8 cellular contexts compared by ENCODE assay signal in the genomic region with DNA sequence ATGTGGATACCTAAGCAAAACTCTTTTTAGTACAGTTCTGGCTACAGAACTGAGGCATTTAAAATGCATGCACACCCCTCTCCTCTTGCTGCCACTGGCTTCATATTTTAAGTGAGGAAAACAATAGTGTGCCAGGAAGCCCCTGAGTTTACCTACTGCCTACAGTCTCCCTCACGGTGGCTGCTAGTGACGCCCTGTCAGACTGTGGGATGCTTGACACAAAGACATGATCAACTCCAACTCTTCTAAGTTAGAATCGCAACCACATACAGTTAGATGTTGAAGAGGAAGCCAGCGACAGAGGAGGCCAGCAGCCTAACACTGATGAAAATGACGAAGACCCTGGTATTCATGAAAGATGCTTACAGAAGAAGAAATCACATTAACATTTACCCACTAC. TPM values are rescaled to one million over a fixed set of nuclear protein-coding genes. Genes with fewer than 3 reads are reported as not detected.
DNase-seq lines count a peak whose midpoint lies in the region; ATAC-seq and TF ChIP-seq lines count a peak whose summit lies in the region.

No MANE protein-coding gene starts in this region.

- H3K27ac ChIP-seq in BLaER1 (no peak overlapping the region; the same call in 1 of the 2 replicates), MM.1S (ENCODE audit: low read length) (peak overlapping the region; percentile 79; the same call in 1 of the 2 replicates), coronary artery (no peak overlapping the region)

- H3K36me3 Mint-ChIP-seq in natural killer cell treated with Interleukin-12 subunit alpha and Interleukin-12 subunit beta and Interleukin-15 and Interleukin-18, amount 100 ng/mL, for 72 hours = peaks cover 9% of the 10 kb centered on the region

- peaks cover 19 to 26% of the 10 kb centered on the region in 2 donors for H3K4me1 Mint-ChIP-seq in natural killer cell treated with Interleukin-12 subunit alpha and Interleukin-12 subunit beta and Interleukin-15 and Interleukin-18, amount 100 ng/mL, for 72 hours (ENCODE audit: low read depth in 2 of 2)

- no peak for TF ChIP-seq CTCF in MM.1S (IDR thresholded peaks at IDR 0.05; ENCODE audit: low read length)
- no peak for TF ChIP-seq CTCF in coronary artery (IDR thresholded peaks at IDR 0.05)

- H3K79me2 ChIP-seq in MM.1S (ENCODE audit: low read length) = peaks cover 63% of the 10 kb centered on the region

- no peak overlapping the region for H2AFZ ChIP-seq in MM.1S (ENCODE audit: low read length)

- H3K4me2 ChIP-seq in BLaER1 = peak overlapping the region; percentile 96
- H3K4me2 ChIP-seq in MM.1S (ENCODE audit: low read depth, low read length) = peak overlapping the region; percentile 93

- DNase-seq in MM.1S = no peak
- DNase-seq in coronary artery (ENCODE audit: low spot score) = no peak
- no peak for DNase-seq in natural killer cell treated with Interleukin-12 subunit alpha and Interleukin-12 subunit beta and Interleukin-15 and Interleukin-18, amount 100 ng/mL, for 72 hours (ENCODE audit: low spot score)
- DNase-seq in ecto neural progenitor cell (ENCODE audit: low spot score) = no peak
- no peak for DNase-seq in SHP77 treated with DMSO at 0.1 percent for 48 hours (lab: John Stamatoyannopoulos, UW)

- no peaks in the 10 kb centered on the region for H3K9me3 ChIP-seq in BLaER1
- no peaks in the 10 kb centered on the region for H3K9me3 ChIP-seq in MM.1S (replicated peaks; ENCODE audit: insufficient read depth, low read length)

- H3K36me3 ChIP-seq in BLaER1 (peaks cover 41% of the 10 kb centered on the region), MM.1S (replicated peaks; ENCODE audit: insufficient read depth, low read length) (0 out of 2 replicates have a peak, but pooled peaks cover 8% of the 10 kb centered on the region)

- no peaks in the 10 kb centered on the region for H3K27me3 ChIP-seq in BLaER1
- peaks cover 5% of the 10 kb centered on the region; the same call in 1 of the 2 replicates for H3K27me3 ChIP-seq in MM.1S (replicated peaks; ENCODE audit: insufficient read depth, low read length)

- H3K4me3 Mint-ChIP-seq in natural killer cell treated with Interleukin-12 subunit alpha and Interleukin-12 subunit beta and Interleukin-15 and Interleukin-18, amount 100 ng/mL, for 72 hours = peak overlapping the region; percentile 96

- H3K4me3 ChIP-seq in BLaER1 = peak overlapping the region; percentile 100
- H3K4me3 ChIP-seq in MM.1S (ENCODE audit: low read length) = peak overlapping the region; percentile 96
- peak overlapping the region; percentile 95 for H3K4me3 ChIP-seq in coronary artery

- peaks cover 12% of the 10 kb centered on the region; the same call in 1 of the 2 replicates for H3F3A ChIP-seq in MM.1S (ENCODE audit: insufficient read depth, low read length)

- H3K9me2 ChIP-seq in MM.1S (replicated peaks; ENCODE audit: insufficient read depth, low read length) = no peaks in the 10 kb centered on the region

- no peaks in the 10 kb centered on the region for H3K9me3 Mint-ChIP-seq in natural killer cell treated with Interleukin-12 subunit alpha and Interleukin-12 subunit beta and Interleukin-15 and Interleukin-18, amount 100 ng/mL, for 72 hours

- ATAC-seq in natural killer cell treated with Interleukin-12 subunit alpha and Interleukin-12 subunit beta and Interleukin-15 and Interleukin-18, amount 100 ng/mL, for 72 hours = no peak
- ATAC-seq in GM21723 (IDR thresholded peaks at IDR 0.05; ENCODE audit: unreplicated experiment) (no peak), HG02852 (IDR thresholded peaks at IDR 0.05; ENCODE audit: unreplicated experiment) (no peak)

- H3K27ac Mint-ChIP-seq in natural killer cell treated with Interleukin-12 subunit alpha and Interleukin-12 subunit beta and Interleukin-15 and Interleukin-18, amount 100 ng/mL, for 72 hours = peak overlapping the region; percentile 95 to 96

- peak overlapping the region; percentile 100 for H3K9ac ChIP-seq in BLaER1
- peak overlapping the region; percentile 95; the same call in 1 of the 2 replicates for H3K9ac ChIP-seq in MM.1S (ENCODE audit: low read length)

- H4K20me1 ChIP-seq in BLaER1 (peaks cover 88% of the 10 kb centered on the region), MM.1S (ENCODE audit: insufficient read depth, low read length) (peaks cover 24% of the 10 kb centered on the region)

- peaks cover 42% of the 10 kb centered on the region for H3K4me1 ChIP-seq in BLaER1
- H3K4me1 ChIP-seq in MM.1S (ENCODE audit: low read length) = peaks cover 17% of the 10 kb centered on the region

- no peaks in the 10 kb centered on the region for H3K27me3 Mint-ChIP-seq in natural killer cell treated with Interleukin-12 subunit alpha and Interleukin-12 subunit beta and Interleukin-15 and Interleukin-18, amount 100 ng/mL, for 72 hours

RNA-seq across cellular contexts. Expression of a gene that starts 1.3 kb away (rescaled TPM):
- 100 to 1,000 TPM; 104 to 121 TPM for total RNA-seq in natural killer cell treated with Interleukin-12 subunit alpha and Interleukin-12 subunit beta and Interleukin-15 and Interleukin-18, amount 100 ng/mL, for 72 hours

RNA-seq across cellular contexts. Expression of a gene that starts 41.9 kb away (rescaled TPM):
- 10 to 100 TPM; 10.4 to 18.1 TPM for total RNA-seq in natural killer cell treated with Interleukin-12 subunit alpha and Interleukin-12 subunit beta and Interleukin-15 and Interleukin-18, amount 100 ng/mL, for 72 hours
